12 cellular contexts compared by ENCODE assay signal in genomic region chr6:87789198-87789899, GRCh38.
DNase-seq lines count a peak whose midpoint lies in the region; FAIRE-seq and TF ChIP-seq lines count a peak whose summit lies in the region.
"Had no signal": no experiment of that assay in that cellular context is flagged by ENCODE, and none has a peak within 500 bp of the region (broad histone marks: within the 10 kb centered on the region; RNA-seq: fewer than 3 reads in every experiment).

No MANE protein-coding gene starts in this region.

- DNase-seq in HTR-8/SVneo (ENCODE audit: insufficient read length, low spot score) (peak; percentile 41), adrenal gland (peak; percentile 43 to 79 (median 68)), kidney glomerular epithelial cell (lab: John Stamatoyannopoulos, UW) (peak; percentile 63), NCI-H82 (lab: John Stamatoyannopoulos, UW) (no peak), GM10248 (ENCODE audit: extremely low spot score) (no peak), dorsolateral prefrontal cortex (no peak)
- no peak for DNase-seq in stimulated activated CD4-positive, alpha-beta T cell treated with anti-CD3 and anti-CD28 coated beads, Interleukin-1b, Interleukin-23, amount 100 ng/mL, for 48 hours
- DNase-seq: CD8-positive, alpha-beta T cell; KG1; nucleus accumbens had no signal

- H3K79me2 ChIP-seq in ACC112 (ENCODE audit: control insufficient read depth, insufficient read depth, low read length, unreplicated experiment): no peaks in the 10 kb centered on the region

- CTCF ChIA-PET in GM10248 (lab: Yijun Ruan, JAX): interaction anchor here (1.0 kb wide), 1 partner anchor 11 kb away, joined by 3 read pairs; no protein-coding TSS in a partner anchor

- H3K27me3 ChIP-seq in ACC112 (ENCODE audit: insufficient read depth, low read length): no peaks in the 10 kb centered on the region
- no peaks in the 10 kb centered on the region for H3K27me3 ChIP-seq in adrenal gland
- H3K27me3 ChIP-seq in dorsolateral prefrontal cortex: no peaks in the 10 kb centered on the region

- POLR2A ChIA-PET in GM10248 (lab: Yijun Ruan, JAX): no interaction called here

- H3K4me3 ChIP-seq in ACC112 (ENCODE audit: low read depth, low read length) (peak overlapping the region; percentile 61), adrenal gland (no peak overlapping the region), dorsolateral prefrontal cortex (no peak overlapping the region)

- H3K9me3 ChIP-seq in adrenal gland (replicated peaks in 1 of 3): no peaks in the 10 kb centered on the region

- 15 to 21% (median 17%) methylated on average over 2 of the region's 2 CpGs for WGBS in adrenal gland, 4 donors

- no peaks in the 10 kb centered on the region for H3K36me3 ChIP-seq in ACC112 (ENCODE audit: insufficient read depth, low read length)
- H3K36me3 ChIP-seq in adrenal gland (replicated peaks in 1 of 2): no peaks in the 10 kb centered on the region

- FAIRE-seq in HTR-8/SVneo (lab: Jason Lieb, UNC): no peak
- FAIRE-seq: TTC549 had no signal

- H2AFZ ChIP-seq in ACC112 (ENCODE audit: low read length, unreplicated experiment): peak overlapping the region; percentile 32

- H3K27ac ChIP-seq in ACC112 (ENCODE audit: low read depth, low read length) (peak overlapping the region; percentile 91), adrenal gland (peak overlapping the region in 3 of 5 donors; percentile 1 to 49 (median 4)), dorsolateral prefrontal cortex (no peak overlapping the region)

- intact Hi-C loops in adrenal gland (cut with DNase I): no loop called here
- intact Hi-C loops in dorsolateral prefrontal cortex (cut with DNase I): no loop called here

- TF ChIP-seq CTCF in adrenal gland (IDR thresholded peaks at IDR 0.05) (no peak), GM10248 (IDR thresholded peaks at IDR 0.05; ENCODE audit: control extremely low read depth, extremely low read depth, low read depth, missing control alignments) (no peak), dorsolateral prefrontal cortex (IDR thresholded peaks at IDR 0.05 in 54 of 56, conservative IDR thresholded peaks at IDR 0.05 in 2 of 56; ENCODE audit: low read depth in 1 of 56, partially characterized antibody in 56 of 56) (no peak)

- TF ChIP-seq POLR2A in adrenal gland (IDR thresholded peaks at IDR 0.05): peak in 1 of 2 donors; percentile 30

- H3K4me1 ChIP-seq in ACC112 (ENCODE audit: control insufficient read depth, insufficient read depth, low read length, unreplicated experiment) (peaks cover 29% of the 10 kb centered on the region), adrenal gland (replicated peaks in 1 of 2) (peaks cover 11 to 15% of the 10 kb centered on the region in 2 donors)

Comparison
In these comparisons a context has a peak if more than half of its experiments do, and no peak if none do; other contexts are left out.
1. H3K27ac ChIP-seq: peak in ACC112 (single experiment) and adrenal gland (3 of 5); none in dorsolateral prefrontal cortex (0 of 59).
2. DNase-seq: peak in HTR-8/SVneo (single experiment), adrenal gland (7 of 7) and kidney glomerular epithelial cell (single experiment); none in NCI-H82 (single experiment), GM10248 (single experiment), stimulated activated CD4-positive, alpha-beta T cell treated with anti-CD3 and anti-CD28 coated beads, Interleukin-1b, Interleukin-23, amount 100 ng/mL, for 48 hours (single experiment) and dorsolateral prefrontal cortex (0 of 10).